Comparison of ENCODE assay signal across 8 cellular contexts in the genomic region with DNA sequence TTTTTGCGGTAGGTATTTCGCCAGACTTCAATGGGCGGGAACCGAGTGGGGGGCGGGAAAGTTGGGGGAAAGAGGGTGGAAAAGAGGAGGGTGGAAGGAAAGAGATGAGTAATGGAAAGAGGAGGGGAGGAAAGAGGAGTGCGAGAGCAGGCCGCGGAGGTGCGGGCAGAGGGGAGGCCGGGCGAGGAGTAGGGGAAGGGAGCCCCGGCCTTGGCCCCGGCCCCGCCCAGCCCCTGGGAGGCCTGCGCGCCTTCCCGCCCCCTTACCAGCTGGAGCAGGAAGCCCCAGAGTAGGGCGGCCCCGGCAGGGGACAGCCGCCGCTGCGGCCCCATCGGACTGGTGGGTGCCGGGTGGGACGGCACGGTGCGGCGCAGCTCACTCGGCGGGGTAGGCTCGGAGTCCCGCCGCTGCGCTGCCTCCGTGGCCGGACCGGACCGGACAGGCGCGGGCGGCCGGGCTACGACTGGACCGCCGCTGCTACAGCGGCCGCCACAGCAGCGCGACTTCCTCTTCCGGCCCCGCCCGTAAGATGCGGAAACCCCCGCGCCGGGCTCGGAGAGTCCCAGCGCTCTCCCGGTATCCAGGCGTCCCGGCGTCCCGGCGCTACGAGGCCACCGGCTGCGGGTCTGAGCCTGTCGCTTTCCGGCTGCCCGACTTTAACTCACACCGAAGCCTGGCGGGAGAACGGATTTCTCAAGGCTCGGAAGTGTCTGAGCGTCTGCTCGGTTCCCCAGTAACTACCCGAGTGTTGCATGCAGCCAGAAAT. TPM values are rescaled to one million over a fixed set of nuclear protein-coding genes. Genes with fewer than 3 reads are reported as not detected.
A peak's percentile ranks its signal among the peaks of the same experiment; 100 is the strongest.
DNase-seq lines count a peak whose midpoint lies in the region; ATAC-seq and TF ChIP-seq lines count a peak whose summit lies in the region.

A gene with protein sequence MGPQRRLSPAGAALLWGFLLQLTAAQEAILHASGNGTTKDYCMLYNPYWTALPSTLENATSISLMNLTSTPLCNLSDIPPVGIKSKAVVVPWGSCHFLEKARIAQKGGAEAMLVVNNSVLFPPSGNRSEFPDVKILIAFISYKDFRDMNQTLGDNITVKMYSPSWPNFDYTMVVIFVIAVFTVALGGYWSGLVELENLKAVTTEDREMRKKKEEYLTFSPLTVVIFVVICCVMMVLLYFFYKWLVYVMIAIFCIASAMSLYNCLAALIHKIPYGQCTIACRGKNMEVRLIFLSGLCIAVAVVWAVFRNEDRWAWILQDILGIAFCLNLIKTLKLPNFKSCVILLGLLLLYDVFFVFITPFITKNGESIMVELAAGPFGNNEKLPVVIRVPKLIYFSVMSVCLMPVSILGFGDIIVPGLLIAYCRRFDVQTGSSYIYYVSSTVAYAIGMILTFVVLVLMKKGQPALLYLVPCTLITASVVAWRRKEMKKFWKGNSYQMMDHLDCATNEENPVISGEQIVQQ (minus strand): TSS at position 505 of the 766 bp plus-strand sequence. CDS start 173 bp downstream, at position 332.

- in situ Hi-C loops in ACHN (cut with HindIII; ENCODE audit: low pct_ligation_motif_present, low pct_unique_long_range_greater_than_20kb, low sequenced_read_pairs), result no loop called here

- H3K4me3 ChIP-seq in WERI-Rb-1 (ENCODE audit: low read depth, low read length) (peak within 1 kb of the TSS; percentile 95), breast epithelium (peak within 1 kb of the TSS; percentile 77 to 97 (median 90)), smooth muscle cell (peak within 1 kb of the TSS; percentile 78)

- TF ChIP-seq CTCF in WERI-Rb-1 (IDR thresholded peaks at IDR 0.05; ENCODE audit: low read depth, low read length) (no peak), breast epithelium (IDR thresholded peaks at IDR 0.05) (no peak), smooth muscle cell (IDR thresholded peaks at IDR 0.05; ENCODE audit: borderline replicate concordance, insufficient read depth, poor library complexity, severe bottlenecking) (no peak)

- peak within 1 kb of the TSS; percentile 93 for H3K4me2 ChIP-seq in smooth muscle cell

- ATAC-seq in GM18868 (IDR thresholded peaks at IDR 0.05; ENCODE audit: unreplicated experiment) (peak; percentile 91), HG03103 (IDR thresholded peaks at IDR 0.05; ENCODE audit: low read depth, unreplicated experiment) (peak; percentile 85)

- peak within 1 kb of the TSS; percentile 93 for H2AFZ ChIP-seq in smooth muscle cell (ENCODE audit: low read depth)

- no peaks in the 10 kb centered on the region; the same call in none of the 2 replicates for H3K36me3 ChIP-seq in WERI-Rb-1
- H3K36me3 ChIP-seq in breast epithelium, result no peaks in the 10 kb centered on the region
- H3K36me3 ChIP-seq in smooth muscle cell (ENCODE audit: low read depth), result no peaks in the 10 kb centered on the region

- peak; percentile 73 for TF ChIP-seq POLR2A in breast epithelium (IDR thresholded peaks at IDR 0.05)

- H3K79me2 ChIP-seq in smooth muscle cell (ENCODE audit: low read depth), result peaks cover 44% of the 10 kb centered on the region

- H4K20me1 ChIP-seq in smooth muscle cell (ENCODE audit: low read depth), result peaks cover 17% of the 10 kb centered on the region

- peak within 1 kb of the TSS; percentile 87 for H3K27ac ChIP-seq in WERI-Rb-1
- peak within 1 kb of the TSS; percentile 96 to 100 for H3K27ac ChIP-seq in breast epithelium
- H3K27ac ChIP-seq in smooth muscle cell (ENCODE audit: low read depth), result peak within 1 kb of the TSS; percentile 78

- intact Hi-C loops in breast epithelium (cut with DNase I; ENCODE audit: low total_unique reads), result no loop called here

- H3K27me3 ChIP-seq in WERI-Rb-1 (ENCODE audit: insufficient read depth, low read depth, severe bottlenecking), result no peaks in the 10 kb centered on the region
- no peaks in the 10 kb centered on the region for H3K27me3 ChIP-seq in breast epithelium
- no peaks in the 10 kb centered on the region for H3K27me3 ChIP-seq in smooth muscle cell (ENCODE audit: low read depth)

- peak within 1 kb of the TSS; percentile 91 for H3K9ac ChIP-seq in smooth muscle cell (ENCODE audit: low read depth)

- no peaks in the 10 kb centered on the region for H3K4me1 ChIP-seq in breast epithelium
- no peaks in the 10 kb centered on the region for H3K4me1 ChIP-seq in smooth muscle cell (ENCODE audit: low read depth)

- WGBS in smooth muscle cell (ENCODE audit: low lambda C conversion rate), result 2% methylated on average over 56 of the region's 77 CpGs

- peaks cover 6% of the 10 kb centered on the region for H3F3A ChIP-seq in smooth muscle cell (ENCODE audit: low read depth)

- H3K9me3 ChIP-seq in WERI-Rb-1 (ENCODE audit: severe bottlenecking), result no peaks in the 10 kb centered on the region
- no peaks in the 10 kb centered on the region for H3K9me3 ChIP-seq in breast epithelium
- H3K9me3 ChIP-seq in smooth muscle cell (replicated peaks; ENCODE audit: low read depth), result no peaks in the 10 kb centered on the region

- DNase-seq in ACHN (peak; percentile 90), NCI-H2227 (lab: John Stamatoyannopoulos, UW; ENCODE audit: unreplicated experiment) (peak; percentile 81), WERI-Rb-1 (peak; percentile 85), breast epithelium (ENCODE audit: low spot score in 2 of 2) (peak; percentile 56 to 74), iPS-NIHi11 (ENCODE audit: low spot score) (peak; percentile 97), smooth muscle cell (lab: John Stamatoyannopoulos, UW; ENCODE audit: unreplicated experiment) (peak; percentile 82)

RNA-seq across cellular contexts. Expression of the gene that starts here (rescaled TPM):
- 100 to 1,000 TPM in 2 of 3 donors, 10 to 100 TPM in 1; 84.6 to 162 (median 135) TPM for total RNA-seq in breast epithelium
- total RNA-seq in smooth muscle cell, result 149 and 265 TPM in 2 replicates
- 62.2 and 74.2 TPM in 2 replicates for polyA plus RNA-seq in smooth muscle cell

Comparison
In these comparisons a context has a peak if more than half of its experiments do, and no peak if none do; other contexts are left out.
1. Peak in every context shown above with its lines: DNase-seq, ATAC-seq, H3K4me3 ChIP-seq and H3K27ac ChIP-seq.